ENCODE assay signal across 8 cellular contexts in the genomic region with DNA sequence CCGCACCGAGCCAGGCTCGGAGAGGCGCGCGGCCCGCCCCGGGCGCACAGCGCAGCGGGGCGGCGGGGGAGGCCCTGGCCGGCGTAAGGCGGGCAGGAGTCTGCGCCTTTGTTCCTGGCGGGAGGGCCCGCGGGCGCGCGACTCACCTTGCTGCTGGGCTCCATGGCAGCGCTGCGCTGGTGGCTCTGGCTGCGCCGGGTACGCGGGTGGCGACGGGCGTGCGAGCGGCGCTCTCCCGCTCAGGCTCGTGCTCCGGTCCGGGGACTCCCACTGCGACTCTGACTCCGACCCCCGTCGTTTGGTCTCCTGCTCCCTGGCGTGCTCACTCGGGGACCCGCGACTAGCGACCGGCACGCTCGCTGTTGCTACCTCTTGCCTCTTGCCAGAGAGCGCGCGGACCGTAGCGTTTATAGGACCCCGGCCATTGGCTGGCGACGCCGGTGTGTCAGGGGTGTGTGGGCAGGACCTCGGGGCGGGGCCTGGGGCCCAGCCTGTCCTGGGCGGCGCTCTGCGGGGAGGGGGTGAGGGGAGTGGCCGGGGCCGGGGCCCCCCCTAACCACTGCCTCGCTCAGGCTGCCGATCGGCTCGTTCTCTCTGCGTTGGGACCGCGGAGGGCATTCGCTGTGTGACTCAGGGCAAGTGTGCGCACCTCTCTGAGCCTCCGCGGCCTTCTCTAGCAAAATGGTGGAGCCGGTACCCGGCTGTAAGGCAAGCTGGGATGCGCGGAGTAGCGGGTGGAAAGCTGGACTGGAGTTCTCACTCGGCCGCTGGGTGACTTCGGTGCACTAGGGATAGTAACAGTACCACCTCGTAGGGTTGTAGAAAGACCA. TPM values are rescaled to one million over a fixed set of nuclear protein-coding genes. Genes with fewer than 3 reads are reported as not detected.
A peak's percentile ranks its signal among the peaks of the same experiment; 100 is the strongest.
DNase-seq lines count a peak whose midpoint lies in the region; ATAC-seq and TF ChIP-seq lines count a peak whose summit lies in the region.

Gene SLC2A1 (minus strand): TSS at position 381 of the 830 bp plus-strand sequence. CDS start 217 bp downstream, at position 164.

- H3K79me2 ChIP-seq in neural cell (replicated peaks; ENCODE audit: insufficient read depth, low read length), result peaks cover 38% of the 10 kb centered on the region

- H3K27ac Mint-ChIP-seq in stimulated activated naive CD8-positive, alpha-beta T cell treated with anti-CD3 and anti-CD28 coated beads, Interleukin-15, amount 100 ng/mL, for 72 hours, result peak within 1 kb of the TSS; percentile 99

- peak within 1 kb of the TSS; percentile 93 for H2AFZ ChIP-seq in neural cell (ENCODE audit: low read depth, low read length)

- peak within 1 kb of the TSS; percentile 72 for H3K4me2 ChIP-seq in neural cell (ENCODE audit: low read length)

- H3K9me2 ChIP-seq in neural cell (ENCODE audit: insufficient read depth, low read length), result no peaks in the 10 kb centered on the region

- peak; percentile 96 for DNase-seq in EH (ENCODE audit: low read depth)
- DNase-seq in H4 (ENCODE audit: low spot score), result peak; percentile 97
- DNase-seq in LNCaP clone FGC (ENCODE audit: low read depth), result peak; percentile 85
- DNase-seq in RWPE1 (ENCODE audit: low spot score), result peak; percentile 93
- DNase-seq in activated T-helper 9 cell treated with anti-CD3 and anti-CD28 coated beads, Interleukin-2, amount 50 U/mL, for 16 hours (ENCODE audit: low read depth), result peak; percentile 94
- DNase-seq in fibroblast of the conjunctiva (ENCODE audit: low read depth), result peak; percentile 80
- peak; percentile 94 to 96 for DNase-seq in stimulated activated naive CD8-positive, alpha-beta T cell treated with anti-CD3 and anti-CD28 coated beads, Interleukin-15, amount 100 ng/mL, for 72 hours

- peaks cover 19% of the 10 kb centered on the region for H3K27me3 Mint-ChIP-seq in stimulated activated naive CD8-positive, alpha-beta T cell treated with anti-CD3 and anti-CD28 coated beads, Interleukin-15, amount 100 ng/mL, for 72 hours

- no peak for TF ChIP-seq CTCF in LNCaP clone FGC (IDR thresholded peaks at IDR 0.05; ENCODE audit: control insufficient read depth, extremely low read depth, insufficient read depth)
- no peak for TF ChIP-seq CTCF in RWPE1 (conservative IDR thresholded peaks at IDR 0.05; ENCODE audit: low read depth)
- no peak for TF ChIP-seq CTCF in neural cell (IDR thresholded peaks at IDR 0.05; ENCODE audit: poor library complexity, severe bottlenecking)

- H3K36me3 ChIP-seq in neural cell (ENCODE audit: insufficient read depth, low read length), result no peaks in the 10 kb centered on the region

- peak; percentile 25 for TF ChIP-seq EP300 in neural cell (conservative IDR thresholded peaks at IDR 0.05; ENCODE audit: poor library complexity, severe bottlenecking)

- H3K4me3 ChIP-seq in LNCaP clone FGC (ENCODE audit: low read depth, low read length), result peak within 1 kb of the TSS; percentile 77
- H3K4me3 ChIP-seq in neural cell (ENCODE audit: low read length), result peak within 1 kb of the TSS; percentile 94

- POLR2A ChIA-PET in RWPE1 (lab: Yijun Ruan, JAX; ENCODE audit: low non-redundant PET), result interaction anchor here (0.6 kb wide), 1 partner anchor 100 kb away, joined by 3 read pairs; no protein-coding TSS in a partner anchor

- peak; percentile 25 for TF ChIP-seq RAD21 in neural cell (conservative IDR thresholded peaks at IDR 0.05)

- peak within 1 kb of the TSS; percentile 90 for H3K27ac ChIP-seq in RWPE1
- H3K27ac ChIP-seq in neural cell (ENCODE audit: low read length), result peak within 1 kb of the TSS; percentile 86

- peak within 1 kb of the TSS; percentile 90 for H3K9ac ChIP-seq in neural cell (ENCODE audit: low read length)

- no peaks in the 10 kb centered on the region for H3K9me3 ChIP-seq in neural cell (ENCODE audit: low read length)

- peaks cover 71% of the 10 kb centered on the region for H3K4me1 Mint-ChIP-seq in stimulated activated naive CD8-positive, alpha-beta T cell treated with anti-CD3 and anti-CD28 coated beads, Interleukin-15, amount 100 ng/mL, for 72 hours

- H3K27me3 ChIP-seq in neural cell (ENCODE audit: insufficient read depth, low read depth, low read length), result no peaks in the 10 kb centered on the region

- peak within 1 kb of the TSS; percentile 95 to 96 for H3K4me3 Mint-ChIP-seq in stimulated activated naive CD8-positive, alpha-beta T cell treated with anti-CD3 and anti-CD28 coated beads, Interleukin-15, amount 100 ng/mL, for 72 hours

- H3F3A ChIP-seq in neural cell (ENCODE audit: insufficient read depth, low read length, poor library complexity, severe bottlenecking), result no peaks in the 10 kb centered on the region

- H4K20me1 ChIP-seq in neural cell (ENCODE audit: insufficient read depth), result no peaks in the 10 kb centered on the region

- peak; percentile 89 for ATAC-seq in stimulated activated naive CD8-positive, alpha-beta T cell treated with anti-CD3 and anti-CD28 coated beads, Interleukin-15, amount 100 ng/mL, for 72 hours

- CTCF ChIA-PET in RWPE1 (lab: Yijun Ruan, JAX), result interaction anchor here (1.1 kb wide), 1 partner anchor 115 kb away, joined by 3 read pairs; no protein-coding TSS in a partner anchor

- H3K9me3 Mint-ChIP-seq in stimulated activated naive CD8-positive, alpha-beta T cell treated with anti-CD3 and anti-CD28 coated beads, Interleukin-15, amount 100 ng/mL, for 72 hours, result no peaks in the 10 kb centered on the region

TF ChIP-seq in neural cell, 6 proteins besides CTCF, POLR2A, EP300 and RAD21:
- TF ChIP-seq TAF1 (IDR thresholded peaks at IDR 0.05; ENCODE audit: low read depth) (peak; percentile 97), MXI1 (conservative IDR thresholded peaks at IDR 0.05; ENCODE audit: poor library complexity, severe bottlenecking) (peak; percentile 90), SMC3 (conservative IDR thresholded peaks at IDR 0.05; ENCODE audit: poor library complexity) (peak; percentile 33), EZH2 (IDR thresholded peaks at IDR 0.05; ENCODE audit: borderline replicate concordance, insufficient read depth, low read length, poor library complexity, severe bottlenecking) (no peak), POLR2AphosphoS5 (IDR thresholded peaks at IDR 0.05) (peak; percentile 98)
- TF ChIP-seq, protein P1, sequence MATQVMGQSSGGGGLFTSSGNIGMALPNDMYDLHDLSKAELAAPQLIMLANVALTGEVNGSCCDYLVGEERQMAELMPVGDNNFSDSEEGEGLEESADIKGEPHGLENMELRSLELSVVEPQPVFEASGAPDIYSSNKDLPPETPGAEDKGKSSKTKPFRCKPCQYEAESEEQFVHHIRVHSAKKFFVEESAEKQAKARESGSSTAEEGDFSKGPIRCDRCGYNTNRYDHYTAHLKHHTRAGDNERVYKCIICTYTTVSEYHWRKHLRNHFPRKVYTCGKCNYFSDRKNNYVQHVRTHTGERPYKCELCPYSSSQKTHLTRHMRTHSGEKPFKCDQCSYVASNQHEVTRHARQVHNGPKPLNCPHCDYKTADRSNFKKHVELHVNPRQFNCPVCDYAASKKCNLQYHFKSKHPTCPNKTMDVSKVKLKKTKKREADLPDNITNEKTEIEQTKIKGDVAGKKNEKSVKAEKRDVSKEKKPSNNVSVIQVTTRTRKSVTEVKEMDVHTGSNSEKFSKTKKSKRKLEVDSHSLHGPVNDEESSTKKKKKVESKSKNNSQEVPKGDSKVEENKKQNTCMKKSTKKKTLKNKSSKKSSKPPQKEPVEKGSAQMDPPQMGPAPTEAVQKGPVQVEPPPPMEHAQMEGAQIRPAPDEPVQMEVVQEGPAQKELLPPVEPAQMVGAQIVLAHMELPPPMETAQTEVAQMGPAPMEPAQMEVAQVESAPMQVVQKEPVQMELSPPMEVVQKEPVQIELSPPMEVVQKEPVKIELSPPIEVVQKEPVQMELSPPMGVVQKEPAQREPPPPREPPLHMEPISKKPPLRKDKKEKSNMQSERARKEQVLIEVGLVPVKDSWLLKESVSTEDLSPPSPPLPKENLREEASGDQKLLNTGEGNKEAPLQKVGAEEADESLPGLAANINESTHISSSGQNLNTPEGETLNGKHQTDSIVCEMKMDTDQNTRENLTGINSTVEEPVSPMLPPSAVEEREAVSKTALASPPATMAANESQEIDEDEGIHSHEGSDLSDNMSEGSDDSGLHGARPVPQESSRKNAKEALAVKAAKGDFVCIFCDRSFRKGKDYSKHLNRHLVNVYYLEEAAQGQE (IDR thresholded peaks at IDR 0.05; ENCODE audit: borderline replicate concordance), result peak; percentile 86

RNA-seq across cellular contexts. Expression of gene SLC2A1, which starts in this region (rescaled TPM):
- 372 and 398 TPM in 2 replicates for total RNA-seq in H4 (2014; rRNA removed; shearing (Covaris generic))
- 39.4 and 40.6 TPM in 2 replicates for polyA plus RNA-seq in neural cell
- polyA minus RNA-seq in neural cell, result 42.1 and 46.5 TPM in 2 replicates

Comparison
In these comparisons a context has a peak if more than half of its experiments do, and no peak if none do; other contexts are left out.
1. Peak in every context shown above with its lines: DNase-seq, ATAC-seq, H3K4me3 ChIP-seq and H3K27ac ChIP-seq.